27 cellular contexts compared by ENCODE assay signal in the genomic region with DNA sequence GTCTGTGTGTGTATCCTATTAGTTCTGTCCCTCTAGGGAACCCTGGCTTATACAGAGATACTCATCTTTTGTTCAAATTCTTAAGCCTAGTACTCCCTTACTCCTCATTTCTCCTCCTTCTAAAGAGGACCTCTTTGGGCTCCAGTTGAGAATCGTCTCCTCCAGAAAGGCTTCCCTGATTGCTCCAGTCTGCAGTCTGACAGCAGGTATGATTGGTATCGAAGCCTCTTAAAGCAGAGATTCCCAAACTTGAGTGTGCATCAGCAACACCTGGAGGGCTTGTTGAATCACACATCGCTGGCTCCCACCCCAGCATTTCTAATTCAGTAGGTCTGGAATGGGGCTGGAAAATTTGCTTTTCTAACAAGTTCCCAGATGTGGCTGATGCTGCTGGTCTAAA.
"Had no signal": no experiment of that assay in that cellular context is flagged by ENCODE, and none has a peak within 500 bp of the region (broad histone marks: within the 10 kb centered on the region; RNA-seq: fewer than 3 reads in every experiment).

No MANE protein-coding gene starts in this region.

- H3K36me3 ChIP-seq: stomach, suprapubic skin, thoracic aorta, thyroid gland, tibial artery, tibial nerve, transverse colon, upper lobe of left lung, upper lobe of right lung, uterus, vagina had no signal

- H3K27ac ChIP-seq: stomach, suprapubic skin, testis, thoracic aorta, thyroid gland, tibial artery, tibial nerve, transverse colon, upper lobe of left lung, upper lobe of right lung, uterus, vagina had no signal

- H3K4me1 ChIP-seq: stomach, suprapubic skin, testis, thyroid gland, tibial artery, tibial nerve, transverse colon, upper lobe of left lung, upper lobe of right lung, uterus, vagina had no signal

- H3K4me3 ChIP-seq: stomach, suprapubic skin, testis, thoracic aorta, thyroid gland, tibial artery, tibial nerve, transverse colon, upper lobe of left lung, upper lobe of right lung, uterus, vagina had no signal

- H3K27me3 ChIP-seq: stomach, suprapubic skin, testis, thyroid gland, tibial artery, tibial nerve, transverse colon, upper lobe of left lung, upper lobe of right lung, uterus, vagina had no signal

- ATAC-seq: stimulated activated effector memory CD8-positive, alpha-beta T cell treated with anti-CD3 and anti-CD28 coated beads, Interleukin-12 subunit alpha, Interleukin-12 subunit beta, amount 100 ng/mL, for 72 hours; stimulated activated memory B cell treated with anti-CD40 and anti-IgM and Interleukin-4, amounts not matched to agents 10 μg/mL and 1 μg/mL and 100 μg/mL, for 72 hours; stimulated activated naive B cell treated with anti-CD40 and anti-IgM and Interleukin-4, amounts not matched to agents 10 μg/mL and 1 μg/mL and 100 μg/mL, for 72 hours; stimulated activated naive CD8-positive, alpha-beta T cell treated with anti-CD3 and anti-CD28 coated beads, Interleukin-15, amount 100 ng/mL, for 72 hours; stimulated activated naive CD8-positive, alpha-beta T cell treated with anti-CD3 and anti-CD28 coated beads, Interleukin-15, Interleukin-2, amounts not matched to agents 100 U/mL and 50 U/mL, for 24 hours; upper lobe of right lung had no signal

- H3K9me3 ChIP-seq: stomach, suprapubic skin, testis, thoracic aorta, thyroid gland, tibial artery, tibial nerve, transverse colon, upper lobe of left lung, upper lobe of right lung, uterus, vagina had no signal

- DNase-seq: stimulated activated CD4-positive, alpha-beta T cell treated with anti-CD3 and anti-CD28 coated beads, Interleukin-2, amount 100 ng/mL, for 48 hours; stimulated activated CD4-positive, alpha-beta T cell treated with anti-CD3 and anti-CD28 coated beads, Interleukin-4, amount 100 ng/mL, for 1 hour; stimulated activated CD4-positive, alpha-beta T cell treated with anti-CD3 and anti-CD28 coated beads, Interleukin-4, amount 100 ng/mL, for 24 hours; stimulated activated CD4-positive, alpha-beta T cell treated with anti-CD3 and anti-CD28 coated beads, Interleukin-4, amount 100 ng/mL, for 4 hours; stimulated activated CD8-positive, alpha-beta memory T cell treated with anti-CD3 and anti-CD28 coated beads, Interleukin-4, amount 100 ng/mL, for 48 hours; stimulated activated naive B cell treated with anti-CD40 and anti-IgM and Interleukin-4, amounts not matched to agents 10 μg/mL and 1 μg/mL and 100 μg/mL, for 72 hours; stimulated activated naive CD4-positive, alpha-beta T cell; stimulated activated naive CD4-positive, alpha-beta T cell treated with Interleukin-2 at 50 U/mL for 16 hours; stimulated activated naive CD8-positive, alpha-beta T cell treated with anti-CD3 and anti-CD28 coated beads, Interleukin-15, amount 100 ng/mL, for 72 hours; stimulated activated naive CD8-positive, alpha-beta T cell treated with anti-CD3 and anti-CD28 coated beads, Interleukin-15, Interleukin-2, amounts not matched to agents 100 U/mL and 50 U/mL, for 24 hours; stomach; substantia nigra; testis; thyroid gland; tibial artery; transverse colon; trophoblast cell; upper lobe of left lung; upper lobe of right lung; uterus had no signal

- FAIRE-seq: urothelium cell line had no signal
